In genomic region chr14:56208520-56208919, GRCh38 we compare ENCODE assay signal across 17 cellular contexts.
DNase-seq lines count a peak whose midpoint lies in the region; ATAC-seq, FAIRE-seq and TF ChIP-seq lines count a peak whose summit lies in the region.
"Had no signal": no experiment of that assay in that cellular context is flagged by ENCODE, and none has a peak within 500 bp of the region (broad histone marks: within the 10 kb centered on the region; RNA-seq: fewer than 3 reads in every experiment).

No MANE protein-coding gene starts in this region.

- H4K20me1 ChIP-seq in K562 (replicated peaks; ENCODE audit: control insufficient read depth, insufficient read depth, low read length), result no peaks in the 10 kb centered on the region

- H3K4me1 ChIP-seq in HEK293 (ENCODE audit: control insufficient read depth, insufficient read depth, low read length), result peaks cover 8% of the 10 kb centered on the region
- H3K4me1 ChIP-seq in K562 (replicated peaks in 1 of 2; ENCODE audit: control insufficient read depth in 2 of 2, insufficient read depth in 2 of 2, low read length in 2 of 2), result peaks cover 0 to 18% of the 10 kb centered on the region in 2 experiments; a peak in 3 of 5 replicates
- peaks cover 23 to 42% of the 10 kb centered on the region in 2 experiments for H3K4me1 ChIP-seq in neutrophil (ENCODE audit: control insufficient read depth in 1 of 2, insufficient read depth in 1 of 2, low read depth in 1 of 2, low read length in 1 of 2)

- intact Hi-C loops in K562 (cut with micrococcal nuclease), result no loop called here

- FAIRE-seq in K562 (lab: Jason Lieb, UNC), result no peak
- FAIRE-seq: GM12892, GM19239, HepG2, HTR-8/SVneo had no signal

- CTCF ChIA-PET in HEK293 (lab: Yijun Ruan, JAX), result interaction anchor here (0.6 kb wide), 1 partner anchor 104 kb away, joined by 4 read pairs; no protein-coding TSS in a partner anchor
- CTCF ChIA-PET in K562 (lab: Yijun Ruan, JAX; ENCODE audit: low intra/inter-chr PET ratio), result no interaction called here

- TF ChIP-seq POLR2A in K562 (conservative IDR thresholded peaks at IDR 0.05), result no peak

- ATAC-seq in K562 (no peak), HG03520 (IDR thresholded peaks at IDR 0.05; ENCODE audit: unreplicated experiment) (no peak)
- ATAC-seq: HepG2 had no signal

- TF ChIP-seq RAD21 in K562 (CRISPR knock-in tag; conservative IDR thresholded peaks at IDR 0.05 in 1 of 2, IDR thresholded peaks at IDR 0.05 in 1 of 2), result no peak

- H3K27ac ChIP-seq in HEK293 (ENCODE audit: extremely low read depth, low read depth, low read length), result no peak overlapping the region
- no peak overlapping the region for H3K27ac ChIP-seq in K562 (ENCODE audit: extremely low read depth, low read depth, low read length)
- peak overlapping the region; percentile 5 for H3K27ac ChIP-seq in neutrophil
- H3K27ac ChIP-seq: C4-2B had no signal

- no peak overlapping the region for H3K9ac ChIP-seq in K562 (ENCODE audit: insufficient read depth in 1 of 2, low read depth in 2 of 2, low read length in 2 of 2)

- no peaks in the 10 kb centered on the region for H3K36me3 ChIP-seq in HEK293 (ENCODE audit: control insufficient read depth in 2 of 2, insufficient read depth in 1 of 2, low read length in 2 of 2)
- H3K36me3 ChIP-seq in K562 (ENCODE audit: control insufficient read depth, insufficient read depth, low read length), result no peaks in the 10 kb centered on the region
- no peaks in the 10 kb centered on the region for H3K36me3 ChIP-seq in neutrophil

- no peaks in the 10 kb centered on the region for H3K79me2 ChIP-seq in K562 (ENCODE audit: control insufficient read depth, insufficient read depth, low read length)

- H3K4me3 ChIP-seq in AG10803 (ENCODE audit: low read length) (no peak overlapping the region), HEK293 (ENCODE audit: low read depth, low read length) (no peak overlapping the region), K562 (no peak overlapping the region), neutrophil (ENCODE audit: low read depth in 1 of 2, low read length in 1 of 2) (no peak overlapping the region)

- WGBS in K562 (ENCODE audit: insufficient coverage, low coverage, missing lambda C conversion rate), result 35% methylated on average over 3 of the region's 3 CpGs

- no peak overlapping the region for H2AFZ ChIP-seq in K562 (ENCODE audit: low read depth, low read length)

- no TSS peak for BruUV-seq in K562 (replicated peaks; lab: Mats Ljungman, UMichigan)

- H3K4me2 ChIP-seq in K562 (ENCODE audit: insufficient read depth, low read length), result peak overlapping the region; percentile 11; the same call in 1 of the 2 replicates

- in situ Hi-C loops in K562 (cut with MboI), result no loop called here

- no peaks in the 10 kb centered on the region for H3K9me3 ChIP-seq in HEK293 (ENCODE audit: control insufficient read depth, insufficient read depth, low read depth, low read length)
- no peaks in the 10 kb centered on the region for H3K9me3 ChIP-seq in K562 (replicated peaks; ENCODE audit: control insufficient read depth, insufficient read depth, low read depth, low read length)
- H3K9me3 ChIP-seq in neutrophil, result no peaks in the 10 kb centered on the region

- TF ChIP-seq CTCF in AG10803 (conservative IDR thresholded peaks at IDR 0.05; ENCODE audit: low read length), result no peak
- no peak for TF ChIP-seq CTCF in HEK293 (tag by site-specific recombination; IDR thresholded peaks at IDR 0.05)
- TF ChIP-seq CTCF in K562 (IDR thresholded peaks at IDR 0.05 in 2 of 3, conservative IDR thresholded peaks at IDR 0.05 in 1 of 3; ENCODE audit: insufficient read depth in 2 of 3, low read depth in 1 of 3, low read length in 3 of 3), result no peak
- TF ChIP-seq CTCF in neutrophil (IDR thresholded peaks at IDR 0.05), result no peak

- H3K27me3 ChIP-seq in K562 (ENCODE audit: control insufficient read depth in 2 of 2, insufficient read depth in 2 of 2, low read length in 2 of 2) (no peaks in the 10 kb centered on the region), neutrophil (no peaks in the 10 kb centered on the region)

- no peaks in the 10 kb centered on the region for H3K9me1 ChIP-seq in K562 (ENCODE audit: control insufficient read depth, insufficient read depth, low read length)

- DNase-seq in AG10803 (ENCODE audit: low read depth), result peak; percentile 14
- no peak for DNase-seq in K562 (ENCODE audit: extremely low read depth in 1 of 4, low spot score in 3 of 4)
- no peak for DNase-seq in T-helper 2 cell
- DNase-seq in activated CD4-positive, alpha-beta T cell treated with anti-CD3 and anti-CD28 coated beads, Interleukin-2, amount 50 U/mL, for 4 hours, result no peak
- DNase-seq: 8988T; CD4-positive, alpha-beta memory T cell; GDM1; GOT3; H9 had no signal

- POLR2A ChIA-PET in HEK293 (lab: Yijun Ruan, JAX) (no interaction called here), K562 (lab: Yijun Ruan, JAX) (interaction anchor here (1.2 kb wide), 1 partner anchor 11 kb away, joined by 3 read pairs; no protein-coding TSS in a partner anchor)

- no peak for TF ChIP-seq EP300 in K562 (IDR thresholded peaks at IDR 0.05; ENCODE audit: low read length)

TF ChIP-seq in HEK293, 187 proteins besides CTCF, POLR2A, EP300 and RAD21 (continues in another document):
- TF ChIP-seq TRIM28 (IDR thresholded peaks at IDR 0.05; ENCODE audit: borderline replicate concordance, low read length), result no peak
- TF ChIP-seq, protein P1, sequence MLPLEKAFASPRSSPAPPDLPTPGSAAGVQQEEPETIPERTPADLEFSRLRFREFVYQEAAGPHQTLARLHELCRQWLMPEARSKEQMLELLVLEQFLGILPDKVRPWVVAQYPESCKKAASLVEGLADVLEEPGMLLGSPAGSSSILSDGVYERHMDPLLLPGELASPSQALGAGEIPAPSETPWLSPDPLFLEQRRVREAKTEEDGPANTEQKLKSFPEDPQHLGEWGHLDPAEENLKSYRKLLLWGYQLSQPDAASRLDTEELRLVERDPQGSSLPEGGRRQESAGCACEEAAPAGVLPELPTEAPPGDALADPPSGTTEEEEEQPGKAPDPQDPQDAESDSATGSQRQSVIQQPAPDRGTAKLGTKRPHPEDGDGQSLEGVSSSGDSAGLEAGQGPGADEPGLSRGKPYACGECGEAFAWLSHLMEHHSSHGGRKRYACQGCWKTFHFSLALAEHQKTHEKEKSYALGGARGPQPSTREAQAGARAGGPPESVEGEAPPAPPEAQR (tag by site-specific recombination; IDR thresholded peaks at IDR 0.05), result no peak
- TF ChIP-seq ZNF423 (tag by site-specific recombination; IDR thresholded peaks at IDR 0.05), result no peak
- TF ChIP-seq KLF17 (tag by site-specific recombination; IDR thresholded peaks at IDR 0.05), result no peak
- TF ChIP-seq ZNF324 (tag by site-specific recombination; IDR thresholded peaks at IDR 0.05), result no peak

TF ChIP-seq in K562, 482 proteins besides CTCF, POLR2A, EP300 and RAD21 (continues in another document):
- no peak for TF ChIP-seq HCFC1 (IDR thresholded peaks at IDR 0.05; ENCODE audit: low read depth, low read length)
- TF ChIP-seq, protein P2, sequence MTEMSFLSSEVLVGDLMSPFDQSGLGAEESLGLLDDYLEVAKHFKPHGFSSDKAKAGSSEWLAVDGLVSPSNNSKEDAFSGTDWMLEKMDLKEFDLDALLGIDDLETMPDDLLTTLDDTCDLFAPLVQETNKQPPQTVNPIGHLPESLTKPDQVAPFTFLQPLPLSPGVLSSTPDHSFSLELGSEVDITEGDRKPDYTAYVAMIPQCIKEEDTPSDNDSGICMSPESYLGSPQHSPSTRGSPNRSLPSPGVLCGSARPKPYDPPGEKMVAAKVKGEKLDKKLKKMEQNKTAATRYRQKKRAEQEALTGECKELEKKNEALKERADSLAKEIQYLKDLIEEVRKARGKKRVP (CRISPR knock-in tag; IDR thresholded peaks at IDR 0.05), result 0 out of 2 replicates have a peak, but pooled peaks have one; percentile 14
- TF ChIP-seq MTA3 (IDR thresholded peaks at IDR 0.05; ENCODE audit: borderline replicate concordance), result no peak
- no peak for TF ChIP-seq NONO (IDR thresholded peaks at IDR 0.05; ENCODE audit: low read depth in 2 of 2, low read length in 1 of 2)
- no peak for TF ChIP-seq SRSF9 (IDR thresholded peaks at IDR 0.05; ENCODE audit: borderline replicate concordance, low read depth, low read length)
- no peak for TF ChIP-seq ZHX1 (conservative IDR thresholded peaks at IDR 0.05; ENCODE audit: low read length)
- TF ChIP-seq ZNF217 (CRISPR knock-in tag; IDR thresholded peaks at IDR 0.05), result no peak
- no peak for TF ChIP-seq ZSCAN29 (IDR thresholded peaks at IDR 0.05)
- TF ChIP-seq HES1 (IDR thresholded peaks at IDR 0.05; ENCODE audit: low read depth), result no peak
- no peak for TF ChIP-seq ZFP36 (IDR thresholded peaks at IDR 0.05; ENCODE audit: low read depth, low read length, partially characterized antibody)
- TF ChIP-seq TRIM28 (IDR thresholded peaks at IDR 0.05), result no peak
- TF ChIP-seq ERF (CRISPR knock-in tag; IDR thresholded peaks at IDR 0.05), result no peak
- peak in 1 of 2 experiments; percentile 10; a peak in 1 of 4 replicates for TF ChIP-seq TRIM24 (IDR thresholded peaks at IDR 0.05)
- TF ChIP-seq CEBPG (CRISPR knock-in tag; IDR thresholded peaks at IDR 0.05), result no peak
- peak in 1 of 2 experiments; percentile 55; a peak in 2 of 4 replicates for TF ChIP-seq CEBPG (tag; conservative IDR thresholded peaks at IDR 0.05 in 1 of 2, IDR thresholded peaks at IDR 0.05 in 1 of 2)
